17 cellular contexts compared by ENCODE assay signal in the genomic region with DNA sequence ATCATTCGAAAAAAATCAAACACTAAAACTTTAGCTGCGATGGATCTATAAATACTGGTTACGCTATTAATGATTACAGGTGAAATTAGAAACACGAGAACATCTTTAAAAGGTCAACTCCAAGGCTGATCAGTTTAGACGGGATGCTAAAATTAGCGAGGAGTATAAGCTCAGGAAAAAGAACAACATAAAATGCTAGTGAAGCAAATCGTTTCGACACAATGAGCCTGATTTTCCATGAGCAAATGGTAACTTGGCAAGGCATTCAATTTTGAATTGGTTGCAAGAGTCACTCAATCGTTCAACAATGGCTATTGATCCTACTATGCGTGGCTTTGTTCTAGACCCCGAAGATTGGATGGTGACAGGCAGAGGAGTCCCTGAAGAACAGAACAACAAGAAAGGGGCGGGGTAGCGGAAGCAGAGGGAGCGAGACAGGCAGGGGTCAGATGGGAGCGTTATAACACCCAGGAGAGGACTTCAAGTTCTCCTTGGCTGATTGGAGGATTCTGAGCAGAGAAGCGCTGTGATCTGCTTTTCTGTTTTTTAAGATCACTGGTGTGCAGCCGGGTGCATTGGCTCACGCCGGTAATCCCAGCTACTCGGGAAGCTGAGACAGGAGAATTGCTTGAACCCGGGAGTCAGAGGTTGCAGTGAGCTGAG.
DNase-seq lines count a peak whose midpoint lies in the region; ATAC-seq and TF ChIP-seq lines count a peak whose summit lies in the region.
"Had no signal": no experiment of that assay in that cellular context is flagged by ENCODE, and none has a peak within 500 bp of the region (broad histone marks: within the 10 kb centered on the region; RNA-seq: fewer than 3 reads in every experiment).

No MANE protein-coding gene starts in this region.

- peaks cover 9% of the 10 kb centered on the region for H3K9me3 Mint-ChIP-seq in endodermal cell
- H3K9me3 Mint-ChIP-seq: brain, naive B cell had no signal

- H3K36me3 ChIP-seq in endodermal cell (ENCODE audit: control insufficient read depth, insufficient read depth, low read length) = peaks cover 7% of the 10 kb centered on the region
- H3K36me3 ChIP-seq: heart right ventricle, left lung had no signal

- peaks cover 17% of the 10 kb centered on the region for H3K4me1 Mint-ChIP-seq in endodermal cell
- H3K4me1 Mint-ChIP-seq: naive B cell had no signal

- peaks cover 13% of the 10 kb centered on the region for H3K9me3 ChIP-seq in endodermal cell (ENCODE audit: control insufficient read depth, low read length)
- H3K9me3 ChIP-seq: esophagus squamous epithelium, heart right ventricle, left lung had no signal

- no peak overlapping the region for H3K9ac ChIP-seq in endodermal cell (ENCODE audit: extremely low read depth, low read length, poor library complexity, severe bottlenecking)

- DNase-seq in Caki2 (ENCODE audit: low read depth) (peak; percentile 82), NCI-H1436 (lab: John Stamatoyannopoulos, UW) (peak; percentile 74), endodermal cell (peak; percentile 70), mucosa of gallbladder (ENCODE audit: low spot score) (peak; percentile 30), cerebellum (ENCODE audit: low spot score) (no peak)
- no peak for DNase-seq in stimulated activated CD4-positive, alpha-beta T cell treated with anti-CD3 and anti-CD28 coated beads, Interleukin-12 subunit alpha, Interleukin-12 subunit beta, amount 100 ng/mL, for 4 hours
- DNase-seq: dermis blood vessel endothelial cell, esophagus squamous epithelium, heart right ventricle, left lung, naive B cell, NCI-H187 treated with DMSO at 0.1 percent for 48 hours, Right ventricle myocardium superior had no signal

- WGBS in endodermal cell (ENCODE audit: insufficient coverage in 1 of 2, insufficient read length in 1 of 2), 2 experiments = 83 to 85% methylated on average over 19 to 21 of the region's 21 CpGs

- H3K27ac Mint-ChIP-seq in endodermal cell = peak overlapping the region; percentile 2
- H3K27ac Mint-ChIP-seq: naive B cell had no signal

- no peaks in the 10 kb centered on the region for H3K27me3 Mint-ChIP-seq in endodermal cell (ENCODE audit: insufficient read depth)

- H3K4me3 ChIP-seq in endodermal cell (ENCODE audit: low read length) = no peak overlapping the region
- H3K4me3 ChIP-seq: esophagus squamous epithelium, heart right ventricle, left lung had no signal

- no peak for TF ChIP-seq CTCF in endodermal cell (conservative IDR thresholded peaks at IDR 0.05)

- in situ Hi-C loops in Caki2 (cut with HindIII; ENCODE audit: low pct_unique_long_range_greater_than_20kb, low sequenced_read_pairs) = loop anchor here (25.0 kb wide), 1 partner anchor 129 kb away; no protein-coding TSS in a partner anchor

- ATAC-seq in HG03571 (IDR thresholded peaks at IDR 0.05; ENCODE audit: unreplicated experiment) = no peak
- no peak for ATAC-seq in HG02884 (IDR thresholded peaks at IDR 0.05; ENCODE audit: unreplicated experiment)
- ATAC-seq: activated CD4-positive, CD25-positive, alpha-beta regulatory T cell treated with anti-CD3 and anti-CD28 coated beads, Interleukin-2, amount 50 U/mL, for 24 hours; heart right ventricle; left lung had no signal

- no peaks in the 10 kb centered on the region for H3K4me1 ChIP-seq in endodermal cell (ENCODE audit: control insufficient read depth, insufficient read depth, low read length)

- no peak overlapping the region for H3K27ac ChIP-seq in endodermal cell (ENCODE audit: low read depth, low read length)
- H3K27ac ChIP-seq: heart right ventricle, left lung had no signal

- H3K27me3 ChIP-seq in endodermal cell (ENCODE audit: control insufficient read depth, insufficient read depth, low read length, poor library complexity, severe bottlenecking) = no peaks in the 10 kb centered on the region
- H3K27me3 ChIP-seq: esophagus squamous epithelium, left lung had no signal

- H3K4me3 Mint-ChIP-seq in endodermal cell = no peak overlapping the region
- H3K4me3 Mint-ChIP-seq: naive B cell had no signal

- H3K36me3 Mint-ChIP-seq in endodermal cell (ENCODE audit: low read depth) = peaks cover 25% of the 10 kb centered on the region
- H3K36me3 Mint-ChIP-seq: brain, naive B cell had no signal

Comparison
In these comparisons a context has a peak if more than half of its experiments do, and no peak if none do; other contexts are left out.
1. DNase-seq: peak in Caki2 (single experiment), NCI-H1436 (single experiment), endodermal cell (single experiment) and mucosa of gallbladder (single experiment); none in cerebellum (single experiment) and stimulated activated CD4-positive, alpha-beta T cell treated with anti-CD3 and anti-CD28 coated beads, Interleukin-12 subunit alpha, Interleukin-12 subunit beta, amount 100 ng/mL, for 4 hours (single experiment).